24 cellular contexts compared by ENCODE assay signal in genomic region chr4:649751-650310, GRCh38. TPM values are rescaled to one million over a fixed set of nuclear protein-coding genes. Genes with fewer than 3 reads are reported as not detected.
DNase-seq lines count a peak whose midpoint lies in the region; ATAC-seq and TF ChIP-seq lines count a peak whose summit lies in the region.
"Had no signal": no experiment of that assay in that cellular context is flagged by ENCODE, and none has a peak within 500 bp of the region (broad histone marks: within the 10 kb centered on the region; RNA-seq: fewer than 3 reads in every experiment).

No MANE protein-coding gene starts in this region.

- no peak for TF ChIP-seq RAD21 in IMR-90 (IDR thresholded peaks at IDR 0.05; ENCODE audit: low read length)

- H3K4me3 ChIP-seq in IMR-90 (ENCODE audit: insufficient read depth, low read depth, low read length) (no peak overlapping the region), dorsolateral prefrontal cortex (no peak overlapping the region), upper lobe of left lung (no peak overlapping the region)
- H3K4me3 ChIP-seq: GM23248, SJCRH30 had no signal

- peaks cover 3% of the 10 kb centered on the region for H3K9me3 ChIP-seq in IMR-90 (ENCODE audit: control insufficient read depth, insufficient read depth, low read length)
- H3K9me3 ChIP-seq in upper lobe of left lung = no peaks in the 10 kb centered on the region
- H3K9me3 ChIP-seq: SJCRH30 had no signal

- H3K4me1 ChIP-seq in IMR-90 (ENCODE audit: control insufficient read depth, insufficient read depth, low read length) (no peaks in the 10 kb centered on the region), upper lobe of left lung (peaks cover 0 to 8% (median 0%) of the 10 kb centered on the region in 4 donors)

- H4K20me1 ChIP-seq in IMR-90 (ENCODE audit: insufficient read depth, low read length) = no peaks in the 10 kb centered on the region

- H3K23ac ChIP-seq in IMR-90 (ENCODE audit: low read depth, low read length) = no peak overlapping the region

- POLR2A ChIA-PET in IMR-90 (lab: Charles Lee; ENCODE audit: unreplicated experiment) = no interaction called here

- no peak overlapping the region for H2BK120ac ChIP-seq in IMR-90 (ENCODE audit: low read depth, low read length)

- H3K27me3 ChIP-seq in IMR-90 (ENCODE audit: control insufficient read depth, insufficient read depth, low read length) (peaks cover 11% of the 10 kb centered on the region; the same call in 1 of the 2 replicates), dorsolateral prefrontal cortex (peaks cover 0 to 8% (median 0%) of the 10 kb centered on the region in 45 donors), upper lobe of left lung (peaks cover 0 to 14% (median 6%) of the 10 kb centered on the region in 4 donors)
- H3K27me3 ChIP-seq: SJCRH30 had no signal

- dilution Hi-C loops in IMR-90 (cut with HindIII; ENCODE audit: low sequenced_read_pairs, unreplicated experiment) = no loop called here

- CTCF ChIA-PET in IMR-90 (lab: Yijun Ruan, JAX) = no interaction called here

- H3K9me1 ChIP-seq in IMR-90 (ENCODE audit: insufficient read depth, low read length) = no peaks in the 10 kb centered on the region

- H3K18ac ChIP-seq in IMR-90 (ENCODE audit: low read depth, low read length) = no peak overlapping the region

- H3K36me3 ChIP-seq in IMR-90 (ENCODE audit: control insufficient read depth, insufficient read depth, low read length) = no peaks in the 10 kb centered on the region
- H3K36me3 ChIP-seq in upper lobe of left lung = no peaks in the 10 kb centered on the region
- H3K36me3 ChIP-seq: SJCRH30 had no signal

- 77% methylated on average over 6 of the region's 13 CpGs; no CpG with 5 or more reads in 1 of the 2 experiments for WGBS in IMR-90 (ENCODE audit: extremely low coverage in 2 of 2, insufficient read length in 1 of 2), 2 experiments
- WGBS in upper lobe of left lung, 2 donors = 86 to 92% methylated on average over 2 to 13 of the region's 13 CpGs

- H2BK5ac ChIP-seq in IMR-90 (ENCODE audit: low read depth, low read length, poor library complexity, severe bottlenecking) = no peak overlapping the region

- H4K8ac ChIP-seq in IMR-90 (ENCODE audit: low read depth in 2 of 2, low read length in 2 of 2) = no peak overlapping the region

- no peak overlapping the region for H4K91ac ChIP-seq in IMR-90 (ENCODE audit: insufficient read depth, low read depth, low read length)

- no peak overlapping the region for H3K4ac ChIP-seq in IMR-90 (ENCODE audit: low read depth, low read length)

- no peak overlapping the region for H3K56ac ChIP-seq in IMR-90 (ENCODE audit: extremely low read depth, insufficient read depth, low read length)

- no peaks in the 10 kb centered on the region for H3K79me1 ChIP-seq in IMR-90 (ENCODE audit: low read depth in 1 of 2, low read length in 2 of 2)

- H3K14ac ChIP-seq in IMR-90 (replicated peaks; ENCODE audit: low read depth, low read length) = no peak overlapping the region

- TF ChIP-seq POLR2A in IMR-90 (IDR thresholded peaks at IDR 0.05; ENCODE audit: low read depth, low read length) (no peak), erythroblast (IDR thresholded peaks at IDR 0.05; ENCODE audit: low read length) (no peak), upper lobe of left lung (IDR thresholded peaks at IDR 0.05) (no peak)

- H3K4me2 ChIP-seq in IMR-90 (ENCODE audit: low read depth, low read length) = no peak overlapping the region

- BruUV-seq in IMR-90 (replicated peaks; lab: Mats Ljungman, UMichigan) = no TSS peak

- H2AK5ac ChIP-seq in IMR-90 (ENCODE audit: low read depth, low read length) = no peak overlapping the region

- H3K9ac ChIP-seq in IMR-90 (ENCODE audit: low read depth, low read length) = no peak overlapping the region
- H3K9ac ChIP-seq: GM23248 had no signal

- H2AFZ ChIP-seq in IMR-90 (replicated peaks; ENCODE audit: low read length, poor library complexity) = peak overlapping the region; percentile 43
- H2AFZ ChIP-seq: GM23248 had no signal

- H4K5ac ChIP-seq in IMR-90 (ENCODE audit: low read depth, low read length) = no peak overlapping the region

- H2BK15ac ChIP-seq in IMR-90 (ENCODE audit: low read depth, low read length) = no peak overlapping the region

- in situ Hi-C loops in IMR-90 (cut with MboI; ENCODE audit: low sequenced_read_pairs) = no loop called here

- H2AK9ac ChIP-seq in IMR-90 (replicated peaks; ENCODE audit: low read depth, low read length, poor library complexity) = no peak overlapping the region

- intact Hi-C loops in IMR-90 (cut with micrococcal nuclease) = no loop called here
- intact Hi-C loops in dorsolateral prefrontal cortex (cut with DNase I) = no loop called here

- no peak overlapping the region for H2BK20ac ChIP-seq in IMR-90 (ENCODE audit: low read depth, low read length)

- TF ChIP-seq CTCF in IMR-90 (conservative IDR thresholded peaks at IDR 0.05; ENCODE audit: low read depth, low read length) = no peak
- no peak for TF ChIP-seq CTCF in dorsolateral prefrontal cortex (IDR thresholded peaks at IDR 0.05 in 54 of 56, conservative IDR thresholded peaks at IDR 0.05 in 2 of 56; ENCODE audit: low read depth in 1 of 56, partially characterized antibody in 56 of 56)
- TF ChIP-seq CTCF in upper lobe of left lung (IDR thresholded peaks at IDR 0.05) = no peak

- H3K27ac ChIP-seq in IMR-90 (ENCODE audit: insufficient read depth, low read length) = no peak overlapping the region
- H3K27ac ChIP-seq in dorsolateral prefrontal cortex = peak overlapping the region in 56 of 59 donors; percentile 61 to 98 (median 94)
- H3K27ac ChIP-seq in upper lobe of left lung = no peak overlapping the region
- H3K27ac ChIP-seq: GM23248, SJCRH30 had no signal

- peak; percentile 5 for DNase-seq in activated naive CD4-positive, alpha-beta T cell treated with anti-CD3 and anti-CD28 coated beads, Interleukin-2, amount 50 U/mL, for 16 hours
- no peak for DNase-seq in activated naive CD4-positive, alpha-beta T cell (lab: John Stamatoyannopoulos, UW)
- DNase-seq in IMR-90 (no peak), dorsolateral prefrontal cortex (no peak), retina (peak; percentile 5), erythroblast (lab: John Stamatoyannopoulos, UW) (no peak), upper lobe of left lung (no peak), midbrain (lab: John Stamatoyannopoulos, UW) (no peak)
- DNase-seq: 8988T; GM23248; H9; HFFc6; KBM-7; MM.1S; NCI-H1048; NCI-H1417 treated with DMSO at 0.1 percent for 48 hours; NCI-H187; NCI-H2107; NCI-H2227 treated with DMSO at 0.1 percent for 48 hours; NCI-H510A; NCI-H774; NK-92 treated with Interleukin-12 subunit alpha and Interleukin-12 subunit beta, amount 100 ng/mL, for 24 hours; SJCRH30 had no signal

- no peak for TF ChIP-seq EP300 in upper lobe of left lung (IDR thresholded peaks at IDR 0.05)

- ATAC-seq in IMR-90 (ENCODE audit: low read depth) (no peak), upper lobe of left lung (ENCODE audit: low FRiP score in 2 of 2) (no peak)
- ATAC-seq: Panc1 had no signal

TF ChIP-seq in IMR-90, 13 proteins besides CTCF, POLR2A, EP300 and RAD21 (continues in another document):
- no peak for TF ChIP-seq CEBPB (IDR thresholded peaks at IDR 0.05; ENCODE audit: low read depth, low read length)
- no peak for TF ChIP-seq MAZ (IDR thresholded peaks at IDR 0.05; ENCODE audit: borderline replicate concordance, low read depth, low read length)
- TF ChIP-seq MXI1 (IDR thresholded peaks at IDR 0.05; ENCODE audit: borderline replicate concordance, low read depth, low read length) = no peak
- TF ChIP-seq, protein P1, sequence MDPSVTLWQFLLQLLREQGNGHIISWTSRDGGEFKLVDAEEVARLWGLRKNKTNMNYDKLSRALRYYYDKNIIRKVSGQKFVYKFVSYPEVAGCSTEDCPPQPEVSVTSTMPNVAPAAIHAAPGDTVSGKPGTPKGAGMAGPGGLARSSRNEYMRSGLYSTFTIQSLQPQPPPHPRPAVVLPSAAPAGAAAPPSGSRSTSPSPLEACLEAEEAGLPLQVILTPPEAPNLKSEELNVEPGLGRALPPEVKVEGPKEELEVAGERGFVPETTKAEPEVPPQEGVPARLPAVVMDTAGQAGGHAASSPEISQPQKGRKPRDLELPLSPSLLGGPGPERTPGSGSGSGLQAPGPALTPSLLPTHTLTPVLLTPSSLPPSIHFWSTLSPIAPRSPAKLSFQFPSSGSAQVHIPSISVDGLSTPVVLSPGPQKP (IDR thresholded peaks at IDR 0.05; ENCODE audit: borderline replicate concordance, low read depth, low read length) = no peak

RNA-seq across cellular contexts. Expression of gene ATP5ME, which starts 24.2 kb away (rescaled TPM):
- 39.3 and 62.2 TPM in 2 replicates for total RNA-seq in IMR-90 (2012; rRNA removed)
- 603 and 663 TPM in 2 replicates for polyA plus RNA-seq in IMR-90 (2012; rRNA removed)
- polyA plus RNA-seq in IMR-90 (2012; cell fraction: cytosol; rRNA removed) = 498 and 689 TPM in 2 replicates
- 88.5 and 91.8 TPM in 2 replicates for polyA plus RNA-seq in IMR-90 (2012; cell fraction: nucleus; rRNA removed; ENCODE audit: low replicate concordance)
- total RNA-seq in dorsolateral prefrontal cortex = 100 to 1,000 TPM; 167 to 373 (median 261) TPM
- total RNA-seq in upper lobe of left lung = 100 to 1,000 TPM in 3 of 6 donors, 10 to 100 TPM in 3; 22.6 to 216 (median 106) TPM

RNA-seq across cellular contexts. Expression of gene PDE6B, which starts 24.5 kb away (rescaled TPM):
- total RNA-seq in IMR-90 (2012; rRNA removed) (under 0.01 TPM in 1 of 2 replicates, not detected in the other), dorsolateral prefrontal cortex (10 to 100 TPM in 116 of 120 experiments, 1 to 10 TPM in 4; 6.4 to 96.3 (median 26.0) TPM), upper lobe of left lung (10 to 100 TPM in 3 of 6 donors, 1 to 10 TPM in 3; 4.2 to 28.3 (median 9.0) TPM)
- polyA plus RNA-seq in IMR-90 (2012; rRNA removed) = not detected in 2 replicates
- polyA plus RNA-seq in IMR-90 (2012; cell fraction: cytosol; rRNA removed) = 0.10 TPM in 1 of 2 replicates, not detected in the other
- 0.02 and 0.13 TPM in 2 replicates for polyA plus RNA-seq in IMR-90 (2012; cell fraction: nucleus; rRNA removed; ENCODE audit: low replicate concordance)
- total RNA-seq: HFFc6, SJCRH30 had no signal
- polyA plus RNA-seq: GM23248 had no signal

RNA-seq across cellular contexts. Expression of gene MYL5, which starts 24.5 kb away (rescaled TPM):
- total RNA-seq in IMR-90 (2012; rRNA removed) = 5.0 and 9.1 TPM in 2 replicates
- 16.0 and 17.8 TPM in 2 replicates for polyA plus RNA-seq in IMR-90 (2012; rRNA removed)
- 10.5 and 14.2 TPM in 2 replicates for polyA plus RNA-seq in IMR-90 (2012; cell fraction: cytosol; rRNA removed)
- 68.7 and 78.0 TPM in 2 replicates for polyA plus RNA-seq in IMR-90 (2012; cell fraction: nucleus; rRNA removed; ENCODE audit: low replicate concordance)
- 10 to 100 TPM in 92 of 120 experiments, 1 to 10 TPM in 28; 5.0 to 32.6 (median 13.8) TPM for total RNA-seq in dorsolateral prefrontal cortex
- total RNA-seq in upper lobe of left lung = 10 to 100 TPM in 4 of 6 donors, 1 to 10 TPM in 2; 4.7 to 25.1 (median 17.1) TPM

RNA-seq across cellular contexts. Expression of gene SLC49A3, which starts 39.1 kb away (rescaled TPM):
- total RNA-seq in IMR-90 (2012; rRNA removed) (under 0.01 TPM in 2 replicates), dorsolateral prefrontal cortex (10 to 100 TPM in 10 of 120 experiments, 1 to 10 TPM in 110; 2.7 to 12.4 (median 5.8) TPM), upper lobe of left lung (10 to 100 TPM; 12.2 to 65.0 (median 32.3) TPM)
- 0.32 and 0.36 TPM in 2 replicates for polyA plus RNA-seq in IMR-90 (2012; rRNA removed)
- polyA plus RNA-seq in IMR-90 (2012; cell fraction: cytosol; rRNA removed) = 0.09 and 0.27 TPM in 2 replicates
- polyA plus RNA-seq in IMR-90 (2012; cell fraction: nucleus; rRNA removed; ENCODE audit: low replicate concordance) = 0.54 and 1.4 TPM in 2 replicates
- total RNA-seq: SJCRH30 had no signal

RNA-seq across cellular contexts. Expression of gene PCGF3, which starts 55.8 kb away (rescaled TPM):
- total RNA-seq in IMR-90 (2012; rRNA removed) = 40.0 and 45.0 TPM in 2 replicates
- 55.3 and 59.4 TPM in 2 replicates for polyA plus RNA-seq in IMR-90 (2012; rRNA removed)
- 33.1 and 59.8 TPM in 2 replicates for polyA plus RNA-seq in IMR-90 (2012; cell fraction: cytosol; rRNA removed)
- 190 and 236 TPM in 2 replicates for polyA plus RNA-seq in IMR-90 (2012; cell fraction: nucleus; rRNA removed; ENCODE audit: low replicate concordance)
- 10 to 100 TPM; 32.0 to 54.7 (median 45.0) TPM for total RNA-seq in dorsolateral prefrontal cortex
- 100 to 1,000 TPM in 1 of 6 donors, 10 to 100 TPM in 5; 36.4 to 150 (median 41.0) TPM for total RNA-seq in upper lobe of left lung

Comparison
In these comparisons a context has a peak if more than half of its experiments do, and no peak if none do; other contexts are left out.
1. DNase-seq: peak in activated naive CD4-positive, alpha-beta T cell treated with anti-CD3 and anti-CD28 coated beads, Interleukin-2, amount 50 U/mL, for 16 hours (single experiment) and retina (single experiment); none in activated naive CD4-positive, alpha-beta T cell (0 of 4), IMR-90 (single experiment), dorsolateral prefrontal cortex (0 of 10), erythroblast (0 of 2), upper lobe of left lung (0 of 2) and midbrain (single experiment).
2. H3K27ac ChIP-seq: peak in dorsolateral prefrontal cortex (56 of 59); none in IMR-90 (single experiment) and upper lobe of left lung (0 of 4).